Comparison of ENCODE assay signal across 9 cellular contexts in the genomic region with DNA sequence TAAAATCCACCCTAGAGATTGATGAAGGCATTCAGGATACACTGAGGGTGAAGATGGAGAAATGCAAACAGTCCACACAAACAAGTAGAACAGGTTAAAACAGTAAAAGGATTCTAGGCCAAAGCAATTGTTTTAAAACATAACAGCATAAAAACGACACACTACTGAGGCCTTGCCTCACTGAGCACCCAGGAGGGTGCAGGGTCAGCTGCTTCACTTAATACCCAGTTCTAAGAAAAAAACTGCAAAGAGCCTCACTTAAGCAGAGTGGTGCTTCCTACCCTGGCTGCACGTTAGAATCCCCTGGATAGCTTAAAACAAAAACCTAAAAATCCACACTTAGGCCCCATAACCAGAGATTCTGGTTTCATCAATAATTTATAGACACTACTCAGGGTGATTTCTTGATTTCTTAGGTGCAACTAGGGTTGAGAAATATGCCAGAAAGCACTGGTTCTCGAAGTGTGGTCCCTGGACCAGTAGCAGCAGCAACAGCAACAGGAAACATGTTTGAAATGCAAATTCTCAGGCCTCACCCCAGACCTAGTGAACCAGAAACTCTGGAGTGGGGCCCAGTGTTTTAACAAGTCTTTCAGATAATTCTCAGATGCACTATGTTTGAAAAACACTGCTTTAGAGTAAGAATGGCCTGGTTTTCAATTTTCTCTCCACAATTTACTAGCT.
DNase-seq lines count a peak whose midpoint lies in the region; ATAC-seq, FAIRE-seq and TF ChIP-seq lines count a peak whose summit lies in the region.
"Had no signal": no experiment of that assay in that cellular context is flagged by ENCODE, and none has a peak within 500 bp of the region (broad histone marks: within the 10 kb centered on the region; RNA-seq: fewer than 3 reads in every experiment).

No MANE protein-coding gene starts in this region.

- H3K27me3 Mint-ChIP-seq in chondrocyte (ENCODE audit: low read depth), result no peaks in the 10 kb centered on the region

- WGBS in GM12878 (ENCODE audit: insufficient coverage, insufficient replicate concordance, low lambda C conversion rate, missing lambda C conversion rate), result 0% methylated on average over 3 of the region's 3 CpGs

- no peaks in the 10 kb centered on the region for H3K9me3 Mint-ChIP-seq in chondrocyte (ENCODE audit: low read depth)

- peak overlapping the region; percentile 72 for H3K4me2 ChIP-seq in GM12878 (ENCODE audit: control insufficient read depth, insufficient read depth)

- TF ChIP-seq EP300 in GM12878 (IDR thresholded peaks at IDR 0.05; ENCODE audit: borderline replicate concordance in 1 of 2, control insufficient read depth in 1 of 2, low read depth in 2 of 2, low read length in 2 of 2), result peak in 1 of 2 experiments; percentile 19; a peak in 1 of 4 replicates

- H3K4me1 ChIP-seq in GM12878 (ENCODE audit: control insufficient read depth, insufficient read depth, low read length), result peaks cover 33% of the 10 kb centered on the region

- SMC1A ChIA-PET in GM12878 (lab: Charles Lee; ENCODE audit: uncharacterized antibody, unreplicated experiment), result interaction anchor here (0.8 to 6.3 kb wide), 27 partner anchors 10 to 117 kb away, joined by 3 to 68 read pairs (median 7); a partner anchor contains a TSS

- TSS peak; percentile 62 for BruUV-seq in GM12878 (replicated peaks; lab: Mats Ljungman, UMichigan)

- TF ChIP-seq POLR2A in GM12892 (IDR thresholded peaks at IDR 0.05; ENCODE audit: low read depth, low read length), result peak; percentile 25; the same call in 1 of the 2 replicates
- no peak for TF ChIP-seq POLR2A in GM12878 (IDR thresholded peaks at IDR 0.05; ENCODE audit: low read depth, low read length)

- CTCF ChIA-PET in GM12878 (lab: Yijun Ruan, JAX), result interaction anchor here (1.0 to 3.4 kb wide), 5 partner anchors 11 to 88 kb away, joined by 3 to 8 read pairs (median 4); no protein-coding TSS in a partner anchor

- H3K36me3 ChIP-seq in GM12878 (ENCODE audit: control insufficient read depth in 2 of 2, insufficient read depth in 2 of 2, low read length in 1 of 2), result no peaks in the 10 kb centered on the region

- H3K79me2 ChIP-seq in GM12878 (ENCODE audit: control insufficient read depth, insufficient read depth, low read length), result no peaks in the 10 kb centered on the region; the same call in 1 of the 2 replicates

- TF ChIP-seq RAD21 in GM12878 (IDR thresholded peaks at IDR 0.05; ENCODE audit: insufficient read depth, low read depth, low read length), result 0 out of 2 replicates have a peak, but pooled peaks have one; percentile 1

- peak overlapping the region; percentile 78 for H3K27ac ChIP-seq in GM12878 (ENCODE audit: control insufficient read depth, insufficient read depth)

- peak; percentile 90 for FAIRE-seq in GM12892 (lab: Jason Lieb, UNC)
- peak; percentile 27 for FAIRE-seq in GM12878 (lab: Jason Lieb, UNC)

- peak overlapping the region; percentile 41 for H3K9ac ChIP-seq in GM12878 (ENCODE audit: control insufficient read depth, insufficient read depth, low read length)

- ATAC-seq in GM21360 (IDR thresholded peaks at IDR 0.05; ENCODE audit: unreplicated experiment) (peak; percentile 81), HG03280 (IDR thresholded peaks at IDR 0.05; ENCODE audit: unreplicated experiment) (peak; percentile 84), GM12878 (peak; percentile 93)

- TF ChIP-seq CTCF in GM12878 (IDR thresholded peaks at IDR 0.05 in 2 of 3, conservative IDR thresholded peaks at IDR 0.05 in 1 of 3; ENCODE audit: control insufficient read depth in 2 of 3, extremely low read depth in 1 of 3, insufficient read depth in 1 of 3, low read depth in 3 of 3, low read length in 3 of 3) (no peak), chondrocyte (IDR thresholded peaks at IDR 0.05) (no peak)

- peak overlapping the region; percentile 49 for H2AFZ ChIP-seq in GM12878 (ENCODE audit: control insufficient read depth, low read depth, low read length)

- peak overlapping the region; percentile 39; the same call in 1 of the 2 replicates for H3K4me3 ChIP-seq in GM12878

- no peaks in the 10 kb centered on the region for H4K20me1 ChIP-seq in GM12878 (ENCODE audit: control insufficient read depth, insufficient read depth)

- RAD21 ChIA-PET in GM12878 (lab: Charles Lee; ENCODE audit: unreplicated experiment), result interaction anchor here (0.7 to 3.3 kb wide), 19 partner anchors 10 to 90 kb away, joined by 3 to 20 read pairs (median 5); no protein-coding TSS in a partner anchor

- intact Hi-C loops in GM12878 (cut with micrococcal nuclease; ENCODE audit: unreplicated experiment), result no loop called here

- no peaks in the 10 kb centered on the region; the same call in 2 of the 3 replicates for H3K9me3 ChIP-seq in GM12878 (replicated peaks; ENCODE audit: control insufficient read depth, insufficient read depth, low read length)

- H3K36me3 Mint-ChIP-seq in chondrocyte (ENCODE audit: low read depth), result peaks cover 3% of the 10 kb centered on the region

- H3K4me3 Mint-ChIP-seq in chondrocyte (ENCODE audit: unreplicated experiment), result no peak overlapping the region

- DNase-seq in GM12892 (ENCODE audit: insufficient read length) (no peak), GM12878 (ENCODE audit: low read depth, low spot score) (peak; percentile 74), H4 (ENCODE audit: low spot score) (no peak), NCI-H2029 treated with DMSO at 0.1 percent for 48 hours (lab: John Stamatoyannopoulos, UW) (no peak), chondrocyte (ENCODE audit: low spot score) (no peak)
- DNase-seq in activated naive CD4-positive, alpha-beta T cell (lab: John Stamatoyannopoulos, UW), result no peak
- DNase-seq: NCI-H748 treated with DMSO at 0.1 percent for 48 hours had no signal

- H3K4me1 Mint-ChIP-seq in chondrocyte (ENCODE audit: low read depth), result no peaks in the 10 kb centered on the region

- no peak overlapping the region for H3K27ac Mint-ChIP-seq in chondrocyte (ENCODE audit: unreplicated experiment)

- no peaks in the 10 kb centered on the region for H3K27me3 ChIP-seq in GM12878 (replicated peaks in 1 of 2; ENCODE audit: control insufficient read depth in 2 of 2, insufficient read depth in 2 of 2, low read length in 1 of 2)

- in situ Hi-C loops in GM12878 (cut with MboI), result no loop called here

- POLR2A ChIA-PET in GM12878 (lab: Charles Lee), result interaction anchor here (1.0 to 2.3 kb wide), 8 partner anchors 9 to 87 kb away, joined by 3 to 9 read pairs (median 3); no protein-coding TSS in a partner anchor

TF ChIP-seq in GM12878, 131 proteins besides CTCF, POLR2A, EP300 and RAD21 (continues in another document):
- TF ChIP-seq POU2F2 (IDR thresholded peaks at IDR 0.05; ENCODE audit: borderline replicate concordance, low read depth, low read length) (peak; percentile 83; the same call in 2 of the 3 replicates), HDAC2 (IDR thresholded peaks at IDR 0.05) (no peak), ZBTB40 (IDR thresholded peaks at IDR 0.05; ENCODE audit: borderline replicate concordance) (no peak)
- TF ChIP-seq, protein P1, sequence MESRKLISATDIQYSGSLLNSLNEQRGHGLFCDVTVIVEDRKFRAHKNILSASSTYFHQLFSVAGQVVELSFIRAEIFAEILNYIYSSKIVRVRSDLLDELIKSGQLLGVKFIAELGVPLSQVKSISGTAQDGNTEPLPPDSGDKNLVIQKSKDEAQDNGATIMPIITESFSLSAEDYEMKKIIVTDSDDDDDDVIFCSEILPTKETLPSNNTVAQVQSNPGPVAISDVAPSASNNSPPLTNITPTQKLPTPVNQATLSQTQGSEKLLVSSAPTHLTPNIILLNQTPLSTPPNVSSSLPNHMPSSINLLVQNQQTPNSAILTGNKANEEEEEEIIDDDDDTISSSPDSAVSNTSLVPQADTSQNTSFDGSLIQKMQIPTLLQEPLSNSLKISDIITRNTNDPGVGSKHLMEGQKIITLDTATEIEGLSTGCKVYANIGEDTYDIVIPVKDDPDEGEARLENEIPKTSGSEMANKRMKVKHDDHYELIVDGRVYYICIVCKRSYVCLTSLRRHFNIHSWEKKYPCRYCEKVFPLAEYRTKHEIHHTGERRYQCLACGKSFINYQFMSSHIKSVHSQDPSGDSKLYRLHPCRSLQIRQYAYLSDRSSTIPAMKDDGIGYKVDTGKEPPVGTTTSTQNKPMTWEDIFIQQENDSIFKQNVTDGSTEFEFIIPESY (IDR thresholded peaks at IDR 0.05), result no peak
- TF ChIP-seq, protein P2, sequence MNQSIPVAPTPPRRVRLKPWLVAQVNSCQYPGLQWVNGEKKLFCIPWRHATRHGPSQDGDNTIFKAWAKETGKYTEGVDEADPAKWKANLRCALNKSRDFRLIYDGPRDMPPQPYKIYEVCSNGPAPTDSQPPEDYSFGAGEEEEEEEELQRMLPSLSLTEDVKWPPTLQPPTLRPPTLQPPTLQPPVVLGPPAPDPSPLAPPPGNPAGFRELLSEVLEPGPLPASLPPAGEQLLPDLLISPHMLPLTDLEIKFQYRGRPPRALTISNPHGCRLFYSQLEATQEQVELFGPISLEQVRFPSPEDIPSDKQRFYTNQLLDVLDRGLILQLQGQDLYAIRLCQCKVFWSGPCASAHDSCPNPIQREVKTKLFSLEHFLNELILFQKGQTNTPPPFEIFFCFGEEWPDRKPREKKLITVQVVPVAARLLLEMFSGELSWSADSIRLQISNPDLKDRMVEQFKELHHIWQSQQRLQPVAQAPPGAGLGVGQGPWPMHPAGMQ (IDR thresholded peaks at IDR 0.05; ENCODE audit: borderline replicate concordance), result no peak
